In the genomic region with DNA sequence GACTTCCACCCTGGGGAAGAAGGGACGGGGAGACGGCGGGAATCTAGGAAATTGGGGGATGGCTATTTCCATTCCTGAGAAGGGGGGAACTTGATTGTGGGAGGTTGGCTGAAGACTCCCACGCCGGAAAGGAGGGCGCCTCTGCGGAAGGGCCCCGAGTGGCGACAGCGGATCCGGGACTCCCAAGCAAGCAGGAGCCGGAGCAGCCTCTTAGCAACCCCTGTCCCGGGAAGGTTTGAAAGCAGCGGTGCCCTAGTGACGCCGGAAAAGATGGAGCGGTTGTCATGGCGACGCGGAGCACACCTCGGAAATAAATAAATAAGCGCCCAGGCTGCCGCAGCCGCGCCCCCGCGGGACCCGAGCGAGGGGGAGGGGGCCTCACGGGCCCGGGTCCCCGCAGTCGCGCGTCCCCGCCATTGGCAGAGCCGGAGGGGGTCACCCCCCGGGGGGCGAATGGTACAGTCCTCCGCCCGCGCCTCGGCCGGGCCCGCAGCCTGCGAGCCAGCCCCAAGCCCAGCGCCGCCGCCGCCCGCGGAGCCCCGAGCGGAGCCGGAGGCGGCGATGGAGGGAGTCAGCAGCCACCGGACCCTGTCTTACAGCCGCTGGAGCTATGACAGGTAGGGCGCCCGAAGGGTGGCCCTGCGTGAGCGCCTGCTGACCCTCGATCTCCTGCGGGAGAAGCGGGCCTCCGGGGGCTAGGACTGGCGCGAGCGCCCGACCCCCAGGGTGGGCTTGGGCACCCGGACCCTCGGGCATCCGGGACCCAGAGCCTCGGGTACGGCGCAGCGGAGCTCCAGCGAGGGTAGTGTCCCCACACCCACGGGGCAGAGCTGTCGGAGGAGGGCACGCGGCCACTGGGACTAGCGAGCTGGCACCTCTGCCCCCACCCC, we compare ENCODE assay signal across 8 cellular contexts. TPM values are rescaled to one million over a fixed set of nuclear protein-coding genes. Genes with fewer than 3 reads are reported as not detected.
DNase-seq lines count a peak whose midpoint lies in the region; ATAC-seq lines count a peak whose summit lies in the region.

No MANE protein-coding gene starts in this region.

- H3K4me1 ChIP-seq in HUES64 (ENCODE audit: insufficient read depth, low read length): peaks cover 19% of the 10 kb centered on the region

- H3K27me3 ChIP-seq in HUES64 (ENCODE audit: insufficient read depth, low read length): peaks cover 76% of the 10 kb centered on the region

- ATAC-seq in HG02623 (IDR thresholded peaks at IDR 0.05; ENCODE audit: unreplicated experiment): no peak

- no peaks in the 10 kb centered on the region for H3K36me3 ChIP-seq in HUES64 (ENCODE audit: insufficient read depth, low read length)

- no peak overlapping the region for H3K27ac ChIP-seq in HUES64 (ENCODE audit: low read depth, low read length)
- H3K27ac ChIP-seq in skin epidermis: peak overlapping the region in 10 of 21 experiments; percentile 14 to 79 (median 70)

- no peaks in the 10 kb centered on the region for H3K9me3 ChIP-seq in HUES64 (ENCODE audit: insufficient read depth, low read depth, low read length)

- DNase-seq in COR-L47 (lab: John Stamatoyannopoulos, UW) (peak; percentile 60), inferior parietal cortex (ENCODE audit: extremely low spot score) (peak; percentile 60), epidermal melanocyte (ENCODE audit: insufficient read length, low spot score) (no peak)
- peak; percentile 24 to 39 for DNase-seq in activated CD4-positive, alpha-beta T cell treated with anti-CD3 and anti-CD28 coated beads for 24 hours (ENCODE audit: low read depth in 2 of 2)
- peak; percentile 81 for DNase-seq in central memory CD4-positive, alpha-beta T cell

- H3K4me3 ChIP-seq in HUES64 (ENCODE audit: low read length) (peak overlapping the region; percentile 61), skin epidermis (peak overlapping the region; percentile 31 to 57 (median 45))

- WGBS in HUES64: under 1% methylated on average over 84 of the region's 84 CpGs

- peak overlapping the region; percentile 1; the same call in 1 of the 2 replicates for H3K9ac ChIP-seq in HUES64 (ENCODE audit: low read depth, low read length)

RNA-seq across cellular contexts. Expression of gene EIF3F, which starts 31.9 kb away (rescaled TPM):
- polyA plus RNA-seq in HUES64 (2013, experiment 1 of 2): 274 TPM
- 322 TPM for polyA plus RNA-seq in HUES64 (2013, experiment 2 of 2)

RNA-seq across cellular contexts. Expression of gene NLRP10, which starts 53.7 kb away (rescaled TPM):
- polyA plus RNA-seq in HUES64 (2013, experiment 1 of 2): 0.45 TPM
- not detected for polyA plus RNA-seq in HUES64 (2013, experiment 2 of 2)
